Comparison of ENCODE assay signal across 16 cellular contexts in the genomic region with DNA sequence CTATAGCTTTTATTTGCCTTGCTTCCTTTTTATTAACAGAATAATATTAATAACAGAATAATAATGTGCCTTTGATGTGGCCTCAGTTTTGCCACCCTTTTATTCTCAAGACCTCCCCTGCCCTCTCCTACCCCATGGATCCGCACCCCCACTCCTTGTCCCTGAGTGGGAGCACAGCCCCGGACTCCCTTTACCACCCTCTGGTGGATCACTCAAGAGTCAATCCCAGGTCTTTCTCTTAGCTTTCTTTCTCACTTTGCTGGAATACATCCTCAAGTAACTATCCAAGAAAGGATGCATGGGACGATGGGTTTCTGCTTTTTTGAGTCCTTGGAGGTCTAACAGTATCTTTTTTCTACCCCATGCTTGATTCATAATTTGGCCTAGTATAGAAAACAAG.
A peak's percentile ranks its signal among the peaks of the same experiment; 100 is the strongest.
DNase-seq lines count a peak whose midpoint lies in the region; ATAC-seq, FAIRE-seq and TF ChIP-seq lines count a peak whose summit lies in the region.
"Had no signal": no experiment of that assay in that cellular context is flagged by ENCODE, and none has a peak within 500 bp of the region (broad histone marks: within the 10 kb centered on the region; RNA-seq: fewer than 3 reads in every experiment).

No MANE protein-coding gene starts in this region.

- DNase-seq in activated CD8-positive, alpha-beta memory T cell treated with anti-CD3 and anti-CD28 coated beads, Interleukin-2, amount 10 ng/mL, durations not matched to agents 7 days and 5 days, result no peak
- no peak for DNase-seq in activated CD8-positive, alpha-beta memory T cell treated with anti-CD3 and anti-CD28 coated beads for 24 hours
- DNase-seq in Caco-2, result no peak
- peak; percentile 20 for DNase-seq in ecto neural progenitor cell (ENCODE audit: low spot score)
- peak in 1 of 2 donors; percentile 25 for DNase-seq in gastrocnemius medialis
- no peak for DNase-seq in GM19239 (ENCODE audit: insufficient read length, low spot score)
- DNase-seq in activated T-helper 2 cell treated with anti-CD3 and anti-CD28 coated beads, Interferon-gamma antibody, Interleukin-2, Interleukin-4, amounts not matched to agents 10 μg/mL and 5 μg/mL and 100 μg/mL, durations not matched to agents 14 hours and 24 hours and 36 hours (ENCODE audit: low spot score), result no peak
- no peak for DNase-seq in DMS 273 treated with DMSO at 0.1 percent for 48 hours (lab: John Stamatoyannopoulos, UW)
- DNase-seq: activated naive CD4-positive, alpha-beta T cell treated with Interleukin-2 at 50 U/mL for 16 hours; COR-L47; effector memory CD4-positive, alpha-beta T cell; hippocampal formation; NCI-H2029; NCI-H510A treated with DMSO at 0.1 percent for 48 hours; OCI-M1; stimulated activated naive B cell treated with anti-CD40 and anti-IgM and Interleukin-4, amounts not matched to agents 10 μg/mL and 1 μg/mL and 100 μg/mL, for 72 hours had no signal

- H3K27me3 ChIP-seq in Caco-2 (replicated peaks; ENCODE audit: control insufficient read depth, insufficient read depth, low read length) (no peaks in the 10 kb centered on the region), gastrocnemius medialis (no peaks in the 10 kb centered on the region)

- CTCF ChIA-PET in activated CD8-positive, alpha-beta memory T cell treated with anti-CD3 and anti-CD28 coated beads, Interleukin-2, amount 10 ng/mL, durations not matched to agents 7 days and 5 days (lab: Charles Lee), result interaction anchor here (1.0 to 1.8 kb wide), 3 partner anchors 12 to 45 kb away, joined by 3 to 7 read pairs (median 3); no protein-coding TSS in a partner anchor
- CTCF ChIA-PET in Caco-2 (lab: Charles Lee), result interaction anchor here (1.1 kb wide), 1 partner anchor 18 kb away, joined by 3 read pairs; no protein-coding TSS in a partner anchor

- H3K27me3 Mint-ChIP-seq in activated CD8-positive, alpha-beta memory T cell treated with anti-CD3 and anti-CD28 coated beads, Interleukin-2, amount 10 ng/mL, durations not matched to agents 7 days and 5 days, result no peaks in the 10 kb centered on the region
- H3K27me3 Mint-ChIP-seq in Caco-2 (ENCODE audit: insufficient read depth, unreplicated experiment), result no peaks in the 10 kb centered on the region
- H3K27me3 Mint-ChIP-seq in activated T-helper 2 cell treated with anti-CD3 and anti-CD28 coated beads, Interferon-gamma antibody, Interleukin-2, Interleukin-4, amounts not matched to agents 10 μg/mL and 5 μg/mL and 100 μg/mL, durations not matched to agents 14 hours and 24 hours and 36 hours (ENCODE audit: low read depth), result no peaks in the 10 kb centered on the region
- H3K27me3 Mint-ChIP-seq: stimulated activated naive B cell treated with anti-CD40 and anti-IgM and Interleukin-4, amounts not matched to agents 10 μg/mL and 1 μg/mL and 100 μg/mL, for 72 hours had no signal

- no peak overlapping the region for H3K27ac Mint-ChIP-seq in activated CD8-positive, alpha-beta memory T cell treated with anti-CD3 and anti-CD28 coated beads, Interleukin-2, amount 10 ng/mL, durations not matched to agents 7 days and 5 days
- H3K27ac Mint-ChIP-seq in Caco-2 (ENCODE audit: unreplicated experiment), result peak overlapping the region; percentile 0
- H3K27ac Mint-ChIP-seq in activated T-helper 2 cell treated with anti-CD3 and anti-CD28 coated beads, Interferon-gamma antibody, Interleukin-2, Interleukin-4, amounts not matched to agents 10 μg/mL and 5 μg/mL and 100 μg/mL, durations not matched to agents 14 hours and 24 hours and 36 hours, result no peak overlapping the region
- H3K27ac Mint-ChIP-seq: stimulated activated naive B cell treated with anti-CD40 and anti-IgM and Interleukin-4, amounts not matched to agents 10 μg/mL and 1 μg/mL and 100 μg/mL, for 72 hours had no signal

- H3K4me1 ChIP-seq in Caco-2, result peaks cover 8% of the 10 kb centered on the region
- H3K4me1 ChIP-seq in gastrocnemius medialis, result peaks cover 24 to 50% of the 10 kb centered on the region in 2 donors

- peaks cover 24% of the 10 kb centered on the region for H3K36me3 Mint-ChIP-seq in activated CD8-positive, alpha-beta memory T cell treated with anti-CD3 and anti-CD28 coated beads, Interleukin-2, amount 10 ng/mL, durations not matched to agents 7 days and 5 days
- peaks cover 8% of the 10 kb centered on the region for H3K36me3 Mint-ChIP-seq in Caco-2 (ENCODE audit: insufficient read depth, unreplicated experiment)
- peaks cover 17% of the 10 kb centered on the region for H3K36me3 Mint-ChIP-seq in activated T-helper 2 cell treated with anti-CD3 and anti-CD28 coated beads, Interferon-gamma antibody, Interleukin-2, Interleukin-4, amounts not matched to agents 10 μg/mL and 5 μg/mL and 100 μg/mL, durations not matched to agents 14 hours and 24 hours and 36 hours (ENCODE audit: low read depth)
- H3K36me3 Mint-ChIP-seq: stimulated activated naive B cell treated with anti-CD40 and anti-IgM and Interleukin-4, amounts not matched to agents 10 μg/mL and 1 μg/mL and 100 μg/mL, for 72 hours had no signal

- peaks cover 64% of the 10 kb centered on the region for H3K4me1 Mint-ChIP-seq in activated CD8-positive, alpha-beta memory T cell treated with anti-CD3 and anti-CD28 coated beads, Interleukin-2, amount 10 ng/mL, durations not matched to agents 7 days and 5 days
- peaks cover 19% of the 10 kb centered on the region for H3K4me1 Mint-ChIP-seq in Caco-2 (ENCODE audit: low read depth, unreplicated experiment)
- peaks cover 56% of the 10 kb centered on the region for H3K4me1 Mint-ChIP-seq in activated T-helper 2 cell treated with anti-CD3 and anti-CD28 coated beads, Interferon-gamma antibody, Interleukin-2, Interleukin-4, amounts not matched to agents 10 μg/mL and 5 μg/mL and 100 μg/mL, durations not matched to agents 14 hours and 24 hours and 36 hours (ENCODE audit: low read depth)

- FAIRE-seq in GM19239 (lab: Jason Lieb, UNC), result no peak

- in situ Hi-C loops in gastrocnemius medialis (cut with MboI; ENCODE audit: low sequenced_read_pairs in 4 of 4), result loop anchor here in 2 of 4 donors (10.0 kb wide), 2 partner anchors 55 to 175 kb away; no protein-coding TSS in a partner anchor

- POLR2A ChIA-PET in Caco-2 (lab: Charles Lee), result no interaction called here

- H3K4me3 ChIP-seq in Caco-2 (ENCODE audit: low read depth, low read length) (no peak overlapping the region), gastrocnemius medialis (no peak overlapping the region)

- H3K9me3 Mint-ChIP-seq in activated CD8-positive, alpha-beta memory T cell treated with anti-CD3 and anti-CD28 coated beads, Interleukin-2, amount 10 ng/mL, durations not matched to agents 7 days and 5 days (ENCODE audit: low read depth), result no peaks in the 10 kb centered on the region
- H3K9me3 Mint-ChIP-seq in Caco-2 (ENCODE audit: unreplicated experiment), result peaks cover 20% of the 10 kb centered on the region
- H3K9me3 Mint-ChIP-seq in activated T-helper 2 cell treated with anti-CD3 and anti-CD28 coated beads, Interferon-gamma antibody, Interleukin-2, Interleukin-4, amounts not matched to agents 10 μg/mL and 5 μg/mL and 100 μg/mL, durations not matched to agents 14 hours and 24 hours and 36 hours, result peaks cover 8% of the 10 kb centered on the region
- H3K9me3 Mint-ChIP-seq: stimulated activated naive B cell treated with anti-CD40 and anti-IgM and Interleukin-4, amounts not matched to agents 10 μg/mL and 1 μg/mL and 100 μg/mL, for 72 hours had no signal

- H3K9me3 ChIP-seq in Caco-2, result no peaks in the 10 kb centered on the region
- H3K9me3 ChIP-seq in gastrocnemius medialis, result no peaks in the 10 kb centered on the region

- intact Hi-C loops in Caco-2 (cut with micrococcal nuclease; ENCODE audit: unreplicated experiment) (loop anchor here (2.0 kb wide), 1 partner anchor 61 kb away; no protein-coding TSS in a partner anchor), gastrocnemius medialis (cut with DNase I; ENCODE audit: low total_unique reads) (no loop called here)
- intact Hi-C loops in activated T-helper 2 cell treated with anti-CD3 and anti-CD28 coated beads, Interferon-gamma antibody, Interleukin-2, Interleukin-4, amounts not matched to agents 10 μg/mL and 5 μg/mL and 100 μg/mL, durations not matched to agents 14 hours and 24 hours and 36 hours (cut with micrococcal nuclease), result loop anchor here (5.0 kb wide), 2 partner anchors 43 to 412 kb away; no protein-coding TSS in a partner anchor

- TF ChIP-seq CTCF in Caco-2 (IDR thresholded peaks at IDR 0.05; ENCODE audit: insufficient read depth in 1 of 2, low read depth in 1 of 2, low read length in 1 of 2, severe bottlenecking in 1 of 2, unreplicated experiment in 1 of 2) (no peak), gastrocnemius medialis (IDR thresholded peaks at IDR 0.05 in 4 of 5, conservative IDR thresholded peaks at IDR 0.05 in 1 of 5) (peak in 2 of 5 experiments; percentile 9 to 19)

- peak overlapping the region; percentile 85 to 96 (median 91) for H3K27ac ChIP-seq in gastrocnemius medialis

- BruUV-seq in Caco-2 (replicated peaks; lab: Mats Ljungman, UMichigan), result no TSS peak

- no peaks in the 10 kb centered on the region for H3K36me3 ChIP-seq in Caco-2 (ENCODE audit: control insufficient read depth, insufficient read depth, low read length)
- H3K36me3 ChIP-seq in gastrocnemius medialis, result no peaks in the 10 kb centered on the region

- peak overlapping the region; percentile 8 for H3K4me3 Mint-ChIP-seq in activated CD8-positive, alpha-beta memory T cell treated with anti-CD3 and anti-CD28 coated beads, Interleukin-2, amount 10 ng/mL, durations not matched to agents 7 days and 5 days
- H3K4me3 Mint-ChIP-seq in Caco-2 (ENCODE audit: unreplicated experiment), result peak overlapping the region; percentile 86
- H3K4me3 Mint-ChIP-seq in activated T-helper 2 cell treated with anti-CD3 and anti-CD28 coated beads, Interferon-gamma antibody, Interleukin-2, Interleukin-4, amounts not matched to agents 10 μg/mL and 5 μg/mL and 100 μg/mL, durations not matched to agents 14 hours and 24 hours and 36 hours (ENCODE audit: low read depth), result no peak overlapping the region
- H3K4me3 Mint-ChIP-seq: stimulated activated naive B cell treated with anti-CD40 and anti-IgM and Interleukin-4, amounts not matched to agents 10 μg/mL and 1 μg/mL and 100 μg/mL, for 72 hours had no signal

- TF ChIP-seq POLR2A in gastrocnemius medialis (IDR thresholded peaks at IDR 0.05), result no peak

- no peak for ATAC-seq in activated CD8-positive, alpha-beta memory T cell treated with anti-CD3 and anti-CD28 coated beads, Interleukin-2, amount 10 ng/mL, durations not matched to agents 7 days and 5 days
- no peak for ATAC-seq in gastrocnemius medialis
- ATAC-seq: stimulated activated naive B cell treated with anti-CD40 and anti-IgM and Interleukin-4, amounts not matched to agents 10 μg/mL and 1 μg/mL and 100 μg/mL, for 72 hours had no signal
